30 cellular contexts compared by ENCODE assay signal in the genomic region with DNA sequence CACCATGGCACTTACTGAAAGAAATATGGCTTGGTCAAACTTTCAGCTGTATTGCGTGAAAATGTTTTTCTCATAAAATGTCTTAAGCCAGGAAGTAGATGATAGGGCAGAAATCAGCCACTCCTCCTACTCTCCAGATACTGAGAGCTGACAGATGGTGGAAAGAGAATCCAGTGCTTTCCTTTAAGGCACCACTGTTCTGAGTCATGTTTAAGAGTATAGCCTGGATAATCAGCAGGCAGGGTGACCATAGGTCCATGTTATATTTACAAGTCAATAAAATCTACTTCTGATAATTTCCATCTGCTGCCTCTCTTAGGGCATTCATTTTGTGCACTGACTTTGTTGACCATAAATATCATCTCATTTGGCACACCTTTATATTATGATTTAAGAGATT. TPM values are rescaled to one million over a fixed set of nuclear protein-coding genes. Genes with fewer than 3 reads are reported as not detected.
DNase-seq lines count a peak whose midpoint lies in the region; ATAC-seq and FAIRE-seq lines count a peak whose summit lies in the region.
"Had no signal": no experiment of that assay in that cellular context is flagged by ENCODE, and none has a peak within 500 bp of the region (broad histone marks: within the 10 kb centered on the region; RNA-seq: fewer than 3 reads in every experiment).

No MANE protein-coding gene starts in this region.

- intact Hi-C loops in activated T-helper 1 cell treated with anti-CD3 and anti-CD28 coated beads, Interleukin-12 subunit alpha, Interleukin-12 subunit beta, Interleukin-2, Interleukin-4 antibody, amounts not matched to agents 30 ng/mL and 10 ng/mL and 1 ng/mL, durations not matched to agents 14 hours and 24 hours and 36 hours (cut with micrococcal nuclease) = no loop called here
- intact Hi-C loops in left colon (cut with DNase I, micrococcal nuclease) = no loop called here

- H3K4me1 Mint-ChIP-seq in activated naive CD4-positive, alpha-beta T cell treated with anti-CD3 and anti-CD28 coated beads, Interleukin-2, amount 50 U/mL, for 24 hours = peaks cover 36% of the 10 kb centered on the region
- H3K4me1 Mint-ChIP-seq in activated T-helper 1 cell treated with anti-CD3 and anti-CD28 coated beads, Interleukin-12 subunit alpha, Interleukin-12 subunit beta, Interleukin-2, Interleukin-4 antibody, amounts not matched to agents 30 ng/mL and 10 ng/mL and 1 ng/mL, durations not matched to agents 14 hours and 24 hours and 36 hours (ENCODE audit: low read depth) = peaks cover 30% of the 10 kb centered on the region
- H3K4me1 Mint-ChIP-seq: B cell had no signal

- ATAC-seq in left colon = peak; percentile 95
- ATAC-seq: activated CD8-positive, alpha-beta memory T cell treated with anti-CD3 and anti-CD28 coated beads, Interleukin-2, amount 10 ng/mL, durations not matched to agents 7 days and 5 days; esophagus mucosa; foreskin keratinocyte; HCT116; left lobe of liver had no signal

- H3K27ac Mint-ChIP-seq in activated naive CD4-positive, alpha-beta T cell treated with anti-CD3 and anti-CD28 coated beads, Interleukin-2, amount 50 U/mL, for 24 hours = peak overlapping the region; percentile 89
- H3K27ac Mint-ChIP-seq in activated T-helper 1 cell treated with anti-CD3 and anti-CD28 coated beads, Interleukin-12 subunit alpha, Interleukin-12 subunit beta, Interleukin-2, Interleukin-4 antibody, amounts not matched to agents 30 ng/mL and 10 ng/mL and 1 ng/mL, durations not matched to agents 14 hours and 24 hours and 36 hours = peak overlapping the region; percentile 12
- H3K27ac Mint-ChIP-seq: activated naive CD8-positive, alpha-beta T cell treated with anti-CD3 and anti-CD28 coated beads, Interleukin-2, amount 10 ng/mL, durations not matched to agents 7 days and 5 days; B cell; dendritic cell treated with granulocyte-macrophage colony-stimulating factor and Interleukin-4, amounts not matched to agents 40 ng/mL and 50 ng/mL, for 4 days; stimulated activated naive CD8-positive, alpha-beta T cell treated with anti-CD3 and anti-CD28 coated beads, Interleukin-15, Interleukin-2, amounts not matched to agents 100 ng/mL and 50 ng/mL, for 24 hours had no signal

- peaks cover 11% of the 10 kb centered on the region for H3K36me3 Mint-ChIP-seq in activated naive CD4-positive, alpha-beta T cell treated with anti-CD3 and anti-CD28 coated beads, Interleukin-2, amount 50 U/mL, for 24 hours
- peaks cover 41% of the 10 kb centered on the region for H3K36me3 Mint-ChIP-seq in activated T-helper 1 cell treated with anti-CD3 and anti-CD28 coated beads, Interleukin-12 subunit alpha, Interleukin-12 subunit beta, Interleukin-2, Interleukin-4 antibody, amounts not matched to agents 30 ng/mL and 10 ng/mL and 1 ng/mL, durations not matched to agents 14 hours and 24 hours and 36 hours (ENCODE audit: low read depth)

- no peak for FAIRE-seq in GM19239 (lab: Jason Lieb, UNC)

- H3K4me3 Mint-ChIP-seq in activated naive CD4-positive, alpha-beta T cell treated with anti-CD3 and anti-CD28 coated beads, Interleukin-2, amount 50 U/mL, for 24 hours = no peak overlapping the region
- no peak overlapping the region for H3K4me3 Mint-ChIP-seq in activated T-helper 1 cell treated with anti-CD3 and anti-CD28 coated beads, Interleukin-12 subunit alpha, Interleukin-12 subunit beta, Interleukin-2, Interleukin-4 antibody, amounts not matched to agents 30 ng/mL and 10 ng/mL and 1 ng/mL, durations not matched to agents 14 hours and 24 hours and 36 hours
- H3K4me3 Mint-ChIP-seq: activated CD8-positive, alpha-beta memory T cell treated with anti-CD3 and anti-CD28 coated beads, Interleukin-2, amount 10 ng/mL, durations not matched to agents 7 days and 5 days; activated naive CD8-positive, alpha-beta T cell treated with anti-CD3 and anti-CD28 coated beads, Interleukin-2, amount 10 ng/mL, durations not matched to agents 7 days and 5 days; B cell; central memory CD8-positive, alpha-beta T cell; dendritic cell treated with granulocyte-macrophage colony-stimulating factor and Interleukin-4, amounts not matched to agents 40 ng/mL and 50 ng/mL, for 4 days; stimulated activated naive CD8-positive, alpha-beta T cell treated with anti-CD3 and anti-CD28 coated beads, Interleukin-15, Interleukin-2, amounts not matched to agents 100 ng/mL and 50 ng/mL, for 24 hours had no signal

- no peaks in the 10 kb centered on the region for H3K9me3 Mint-ChIP-seq in activated naive CD4-positive, alpha-beta T cell treated with anti-CD3 and anti-CD28 coated beads, Interleukin-2, amount 50 U/mL, for 24 hours
- H3K9me3 Mint-ChIP-seq in activated T-helper 1 cell treated with anti-CD3 and anti-CD28 coated beads, Interleukin-12 subunit alpha, Interleukin-12 subunit beta, Interleukin-2, Interleukin-4 antibody, amounts not matched to agents 30 ng/mL and 10 ng/mL and 1 ng/mL, durations not matched to agents 14 hours and 24 hours and 36 hours = no peaks in the 10 kb centered on the region
- H3K9me3 Mint-ChIP-seq: activated naive CD8-positive, alpha-beta T cell treated with anti-CD3 and anti-CD28 coated beads, Interleukin-2, amount 10 ng/mL, durations not matched to agents 7 days and 5 days; central memory CD8-positive, alpha-beta T cell; dendritic cell treated with granulocyte-macrophage colony-stimulating factor and Interleukin-4, amounts not matched to agents 40 ng/mL and 50 ng/mL, for 4 days; stimulated activated naive CD8-positive, alpha-beta T cell treated with anti-CD3 and anti-CD28 coated beads, Interleukin-15, Interleukin-2, amounts not matched to agents 100 ng/mL and 50 ng/mL, for 24 hours had no signal

- no peak for DNase-seq in activated naive CD4-positive, alpha-beta T cell treated with Interleukin-2 at 50 U/mL for 16 hours
- no peak for DNase-seq in activated T-helper 1 cell treated with anti-CD3 and anti-CD28 coated beads, Interleukin-12 subunit alpha, Interleukin-12 subunit beta, Interleukin-2, Interleukin-4 antibody, amounts not matched to agents 30 ng/mL and 10 ng/mL and 1 ng/mL, durations not matched to agents 14 hours and 24 hours and 36 hours (ENCODE audit: low spot score)
- DNase-seq in left colon (no peak), NOMO-1 (lab: John Stamatoyannopoulos, UW; ENCODE audit: unreplicated experiment in 2 of 2) (no peak), CD1c-positive myeloid dendritic cell (ENCODE audit: extremely low spot score) (no peak), GM19239 (ENCODE audit: insufficient read length, low spot score) (no peak)
- DNase-seq: ACHN; activated CD4-positive, alpha-beta T cell treated with anti-CD3 and anti-CD28 coated beads for 48 hours; activated CD8-positive, alpha-beta memory T cell treated with anti-CD3 and anti-CD28 coated beads, Interleukin-2, amount 10 ng/mL, durations not matched to agents 7 days and 5 days; activated naive CD8-positive, alpha-beta T cell treated with anti-CD3 and anti-CD28 coated beads, Interleukin-2, amount 10 ng/mL, durations not matched to agents 7 days and 5 days; foreskin keratinocyte; hippocampal formation; KG1; NCI-H1105; NCI-H187; NCI-H446 treated with DMSO at 0.1 percent for 48 hours; NCI-H774; RPMI8226; SJCRH30; stimulated activated CD4-positive, alpha-beta T cell treated with anti-CD3 and anti-CD28 coated beads, Interleukin-2, amount 100 ng/mL, for 24 hours; uterus; WERI-Rb-1 had no signal

- no peaks in the 10 kb centered on the region for H3K27me3 Mint-ChIP-seq in activated naive CD4-positive, alpha-beta T cell treated with anti-CD3 and anti-CD28 coated beads, Interleukin-2, amount 50 U/mL, for 24 hours
- no peaks in the 10 kb centered on the region for H3K27me3 Mint-ChIP-seq in activated T-helper 1 cell treated with anti-CD3 and anti-CD28 coated beads, Interleukin-12 subunit alpha, Interleukin-12 subunit beta, Interleukin-2, Interleukin-4 antibody, amounts not matched to agents 30 ng/mL and 10 ng/mL and 1 ng/mL, durations not matched to agents 14 hours and 24 hours and 36 hours (ENCODE audit: insufficient read depth)
- H3K27me3 Mint-ChIP-seq: activated CD8-positive, alpha-beta memory T cell treated with anti-CD3 and anti-CD28 coated beads, Interleukin-2, amount 10 ng/mL, durations not matched to agents 7 days and 5 days; activated naive CD8-positive, alpha-beta T cell treated with anti-CD3 and anti-CD28 coated beads, Interleukin-2, amount 10 ng/mL, durations not matched to agents 7 days and 5 days; B cell; central memory CD8-positive, alpha-beta T cell; dendritic cell treated with granulocyte-macrophage colony-stimulating factor and Interleukin-4, amounts not matched to agents 40 ng/mL and 50 ng/mL, for 4 days; stimulated activated naive CD8-positive, alpha-beta T cell treated with anti-CD3 and anti-CD28 coated beads, Interleukin-15, Interleukin-2, amounts not matched to agents 100 ng/mL and 50 ng/mL, for 24 hours had no signal

RNA-seq across cellular contexts. Expression of gene ARPC2, which starts 21.9 kb away (rescaled TPM):
- total RNA-seq in activated T-helper 1 cell treated with anti-CD3 and anti-CD28 coated beads, Interleukin-12 subunit alpha, Interleukin-12 subunit beta, Interleukin-2, Interleukin-4 antibody, amounts not matched to agents 30 ng/mL and 10 ng/mL and 1 ng/mL, durations not matched to agents 14 hours and 24 hours and 36 hours = 507 and 509 TPM in 2 replicates
- 100 to 1,000 TPM; 304 to 347 TPM for total RNA-seq in left colon

RNA-seq across cellular contexts. Expression of gene GPBAR1, which starts 21.9 kb away (rescaled TPM):
- 0.54 and 0.78 TPM in 2 replicates for total RNA-seq in activated T-helper 1 cell treated with anti-CD3 and anti-CD28 coated beads, Interleukin-12 subunit alpha, Interleukin-12 subunit beta, Interleukin-2, Interleukin-4 antibody, amounts not matched to agents 30 ng/mL and 10 ng/mL and 1 ng/mL, durations not matched to agents 14 hours and 24 hours and 36 hours
- total RNA-seq in left colon = 1 to 10 TPM; 1.8 to 3.0 TPM
- total RNA-seq: esophagus mucosa had no signal

RNA-seq across cellular contexts. Expression of gene AAMP, which starts 31.0 kb away (rescaled TPM):
- total RNA-seq in activated T-helper 1 cell treated with anti-CD3 and anti-CD28 coated beads, Interleukin-12 subunit alpha, Interleukin-12 subunit beta, Interleukin-2, Interleukin-4 antibody, amounts not matched to agents 30 ng/mL and 10 ng/mL and 1 ng/mL, durations not matched to agents 14 hours and 24 hours and 36 hours = 88.0 and 90.2 TPM in 2 replicates
- 10 to 100 TPM; 96.2 to 97.2 TPM for total RNA-seq in left colon

RNA-seq across cellular contexts. Expression of gene PNKD, which starts 31.4 kb away (rescaled TPM):
- 18.6 and 20.3 TPM in 2 replicates for total RNA-seq in activated T-helper 1 cell treated with anti-CD3 and anti-CD28 coated beads, Interleukin-12 subunit alpha, Interleukin-12 subunit beta, Interleukin-2, Interleukin-4 antibody, amounts not matched to agents 30 ng/mL and 10 ng/mL and 1 ng/mL, durations not matched to agents 14 hours and 24 hours and 36 hours
- total RNA-seq in left colon = 100 to 1,000 TPM; 103 to 119 TPM

RNA-seq across cellular contexts. Expression of gene TMBIM1, which starts 53.4 kb away (rescaled TPM):
- total RNA-seq in activated T-helper 1 cell treated with anti-CD3 and anti-CD28 coated beads, Interleukin-12 subunit alpha, Interleukin-12 subunit beta, Interleukin-2, Interleukin-4 antibody, amounts not matched to agents 30 ng/mL and 10 ng/mL and 1 ng/mL, durations not matched to agents 14 hours and 24 hours and 36 hours = 66.2 and 70.5 TPM in 2 replicates
- 100 to 1,000 TPM; 317 to 426 TPM for total RNA-seq in left colon
